27 cellular contexts compared by ENCODE assay signal in the genomic region with DNA sequence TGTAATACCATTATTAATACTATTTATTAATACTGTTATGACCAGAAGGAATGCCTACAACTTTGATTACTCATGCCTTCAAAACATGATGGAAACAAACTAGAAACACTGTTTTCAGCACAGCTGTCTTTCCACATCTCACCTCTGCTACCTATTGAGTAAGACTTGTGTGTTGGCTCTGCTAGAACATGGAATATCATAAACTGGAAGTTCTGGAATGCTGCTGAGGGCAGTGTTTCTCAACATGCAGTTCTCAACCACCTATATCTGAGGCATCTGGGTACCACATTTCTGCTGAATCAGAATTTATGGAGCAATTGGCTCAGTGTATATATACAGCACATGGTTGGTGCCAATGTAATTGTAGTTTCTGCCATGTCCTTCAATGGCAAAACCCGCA.
"Had no signal": no experiment of that assay in that cellular context is flagged by ENCODE, and none has a peak within 500 bp of the region (broad histone marks: within the 10 kb centered on the region; RNA-seq: fewer than 3 reads in every experiment).

No MANE protein-coding gene starts in this region.

- H3K4me1 ChIP-seq: colonic mucosa, esophagus squamous epithelium, gastrocnemius medialis, heart left ventricle, left lung, parathyroid adenoma, right lobe of liver, stomach, thyroid gland, vagina had no signal

- H3K27ac ChIP-seq: colonic mucosa, esophagus squamous epithelium, gastrocnemius medialis, heart left ventricle, hepatocyte, left lung, neural progenitor cell, parathyroid adenoma, right lobe of liver, stomach, thyroid gland, vagina had no signal

- DNase-seq: colonic mucosa; dermis blood vessel endothelial cell; effector memory CD4-positive, alpha-beta T cell; erythroblast; esophagus squamous epithelium; gastrocnemius medialis; heart left ventricle; kidney; left lung; mesenchymal stem cell; mucosa of descending colon; naive thymus-derived CD4-positive, alpha-beta T cell; right lobe of liver; stimulated activated CD4-positive, alpha-beta T cell treated with anti-CD3 and anti-CD28 coated beads, Interleukin-2, amount 100 ng/mL, for 24 hours; stimulated activated CD4-positive, alpha-beta T cell treated with anti-CD3 and anti-CD28 coated beads, Interleukin-4, amount 100 ng/mL, for 24 hours; stimulated activated naive CD4-positive, alpha-beta T cell treated with Interleukin-2 at 50 U/mL for 16 hours; stomach; thyroid gland had no signal

- H3K9me3 ChIP-seq: colonic mucosa, gastrocnemius medialis, mucosa of descending colon, right lobe of liver, stomach, thyroid gland, vagina had no signal

- H3K4me3 Mint-ChIP-seq: mesothelial cell of epicardium; naive thymus-derived CD4-positive, alpha-beta T cell; nephron; neural progenitor cell; stimulated activated effector memory CD8-positive, alpha-beta T cell treated with anti-CD3 and anti-CD28 coated beads, Interleukin-12 subunit alpha, Interleukin-12 subunit beta, amount 100 ng/mL, for 72 hours had no signal

- H3K79me2 ChIP-seq: hepatocyte, parathyroid adenoma had no signal

- H3K36me3 Mint-ChIP-seq: neural progenitor cell; stimulated activated effector memory CD8-positive, alpha-beta T cell treated with anti-CD3 and anti-CD28 coated beads, Interleukin-12 subunit alpha, Interleukin-12 subunit beta, amount 100 ng/mL, for 72 hours had no signal

- H3K27me3 ChIP-seq: colonic mucosa, esophagus squamous epithelium, gastrocnemius medialis, heart left ventricle, hepatocyte, neural progenitor cell, right lobe of liver, stomach, thyroid gland, vagina had no signal

- H3K9me3 Mint-ChIP-seq: neural progenitor cell had no signal

- H3K9ac ChIP-seq: neural progenitor cell, parathyroid adenoma had no signal

- H3K4me1 Mint-ChIP-seq: naive thymus-derived CD4-positive, alpha-beta T cell; nephron; stimulated activated effector memory CD8-positive, alpha-beta T cell treated with anti-CD3 and anti-CD28 coated beads, Interleukin-12 subunit alpha, Interleukin-12 subunit beta, amount 100 ng/mL, for 72 hours had no signal

- H3K27me3 Mint-ChIP-seq: naive thymus-derived CD4-positive, alpha-beta T cell; progenitor cell of endocrine pancreas had no signal

- H3K36me3 ChIP-seq: colonic mucosa, esophagus squamous epithelium, gastrocnemius medialis, heart left ventricle, left lung, neural progenitor cell, right lobe of liver, stomach, thyroid gland, vagina had no signal

- H3K4me3 ChIP-seq: colonic mucosa, esophagus squamous epithelium, gastrocnemius medialis, heart left ventricle, hepatocyte, left lung, mucosa of descending colon, neural progenitor cell, right lobe of liver, smooth muscle cell, stomach, thyroid gland, vagina had no signal

- H2AFZ ChIP-seq: hepatocyte, neural progenitor cell, parathyroid adenoma had no signal

- H3K27ac Mint-ChIP-seq: mesothelial cell of epicardium; naive thymus-derived CD4-positive, alpha-beta T cell; nephron; neural progenitor cell; progenitor cell of endocrine pancreas; stimulated activated effector memory CD8-positive, alpha-beta T cell treated with anti-CD3 and anti-CD28 coated beads, Interleukin-12 subunit alpha, Interleukin-12 subunit beta, amount 100 ng/mL, for 72 hours had no signal

- H3K4me2 ChIP-seq: hepatocyte, neural progenitor cell, smooth muscle cell had no signal
